15 cellular contexts compared by ENCODE assay signal in genomic region chr17:16878547-16879100, GRCh38.
DNase-seq lines count a peak whose midpoint lies in the region; ATAC-seq and TF ChIP-seq lines count a peak whose summit lies in the region.
"Had no signal": no experiment of that assay in that cellular context is flagged by ENCODE, and none has a peak within 500 bp of the region (broad histone marks: within the 10 kb centered on the region; RNA-seq: fewer than 3 reads in every experiment).

No MANE protein-coding gene starts in this region.

- DNase-seq in activated effector memory CD4-positive, alpha-beta T cell treated with anti-CD3 and anti-CD28 coated beads, Interleukin-2, amount 50 U/mL, for 16 hours = peak; percentile 13
- DNase-seq in activated effector memory CD4-positive, alpha-beta T cell treated with Interleukin-2 at 50 U/mL for 16 hours = no peak
- DNase-seq in endodermal cell (peak; percentile 22), neuronal stem cell (ENCODE audit: low spot score) (no peak), vagina (ENCODE audit: extremely low spot score in 2 of 2) (peak; percentile 34 to 58), MCF 10A (ENCODE audit: unreplicated experiment) (no peak)
- DNase-seq: 8988T; AML-193; Caco-2; CD8-positive, alpha-beta memory T cell; DMS53; GF-D8; GM23248 had no signal

- CTCF ChIA-PET in MCF 10A (lab: Yijun Ruan, JAX) = no interaction called here

- intact Hi-C loops in vagina (cut with DNase I) (no loop called here), MCF 10A (cut with micrococcal nuclease) (no loop called here)

- H3K27ac Mint-ChIP-seq in endodermal cell = no peak overlapping the region
- no peak overlapping the region for H3K27ac Mint-ChIP-seq in MCF 10A (ENCODE audit: low read depth, unreplicated experiment)
- H3K27ac Mint-ChIP-seq: CD8-positive, alpha-beta memory T cell had no signal

- H4K91ac ChIP-seq in neuronal stem cell (ENCODE audit: low read depth, low read length, poor library complexity) = no peak overlapping the region

- ATAC-seq in GM18498 (IDR thresholded peaks at IDR 0.05; ENCODE audit: unreplicated experiment) = no peak

- H3K36me3 Mint-ChIP-seq in endodermal cell (ENCODE audit: low read depth) = no peaks in the 10 kb centered on the region
- peaks cover 10% of the 10 kb centered on the region for H3K36me3 Mint-ChIP-seq in MCF 10A (ENCODE audit: insufficient read depth, unreplicated experiment)
- H3K36me3 Mint-ChIP-seq: CD8-positive, alpha-beta memory T cell had no signal

- H3K4me3 Mint-ChIP-seq in endodermal cell = no peak overlapping the region
- H3K4me3 Mint-ChIP-seq in MCF 10A (ENCODE audit: unreplicated experiment) = no peak overlapping the region
- H3K4me3 Mint-ChIP-seq: CD8-positive, alpha-beta memory T cell had no signal

- H3K4me1 ChIP-seq in endodermal cell (ENCODE audit: control insufficient read depth, insufficient read depth, low read length) (no peaks in the 10 kb centered on the region), neuronal stem cell (ENCODE audit: control insufficient read depth in 2 of 2, insufficient read depth in 1 of 2, low read depth in 1 of 2, low read length in 2 of 2) (no peaks in the 10 kb centered on the region), vagina (no peaks in the 10 kb centered on the region)
- H3K4me1 ChIP-seq: Caco-2 had no signal

- peak overlapping the region; percentile 57 for H3K14ac ChIP-seq in neuronal stem cell (ENCODE audit: low read length)

- H2BK5ac ChIP-seq in neuronal stem cell (ENCODE audit: low read length) = no peak overlapping the region

- H3K4me3 ChIP-seq in endodermal cell (ENCODE audit: low read length) (no peak overlapping the region), neuronal stem cell (ENCODE audit: low read length in 2 of 2) (no peak overlapping the region), vagina (no peak overlapping the region)
- H3K4me3 ChIP-seq: BLaER1, GM23248 had no signal

- H3K9ac ChIP-seq in endodermal cell (ENCODE audit: extremely low read depth, low read length, poor library complexity, severe bottlenecking) (no peak overlapping the region), neuronal stem cell (ENCODE audit: low read depth, low read length, poor library complexity) (no peak overlapping the region)
- H3K9ac ChIP-seq: BLaER1, GM23248 had no signal

- POLR2A ChIA-PET in MCF 10A (lab: Yijun Ruan, JAX) = no interaction called here

- H3K9me3 ChIP-seq in endodermal cell (ENCODE audit: control insufficient read depth, low read length) = peaks cover 9% of the 10 kb centered on the region
- H3K9me3 ChIP-seq in neuronal stem cell (replicated peaks in 1 of 2; ENCODE audit: control insufficient read depth in 2 of 2, insufficient read depth in 1 of 2, low read depth in 1 of 2, low read length in 2 of 2) = peaks cover 0 to 3% of the 10 kb centered on the region in 2 donors
- no peaks in the 10 kb centered on the region for H3K9me3 ChIP-seq in vagina

- BruUV-seq in MCF 10A (replicated peaks; lab: Mats Ljungman, UMichigan) = no TSS peak

- TF ChIP-seq POLR2A in vagina (IDR thresholded peaks at IDR 0.05) = no peak

- no peaks in the 10 kb centered on the region for H3K27me3 ChIP-seq in endodermal cell (ENCODE audit: control insufficient read depth, insufficient read depth, low read length, poor library complexity, severe bottlenecking)
- no peaks in the 10 kb centered on the region for H3K27me3 ChIP-seq in neuronal stem cell (ENCODE audit: control insufficient read depth in 3 of 3, insufficient read depth in 3 of 3, low read depth in 1 of 3, low read length in 3 of 3)
- H3K27me3 ChIP-seq in vagina = no peaks in the 10 kb centered on the region
- H3K27me3 ChIP-seq: BLaER1 had no signal

- H2AFZ ChIP-seq in neuronal stem cell (ENCODE audit: low read length) = no peak overlapping the region
- H2AFZ ChIP-seq: GM23248 had no signal

- H3K18ac ChIP-seq in neuronal stem cell (ENCODE audit: low read length) = no peak overlapping the region

- TF ChIP-seq CTCF in endodermal cell (conservative IDR thresholded peaks at IDR 0.05) (no peak), vagina (IDR thresholded peaks at IDR 0.05) (no peak), MCF 10A (IDR thresholded peaks at IDR 0.05; ENCODE audit: unreplicated experiment) (no peak)

- H3K27ac ChIP-seq in endodermal cell (ENCODE audit: low read depth, low read length) = no peak overlapping the region
- no peak overlapping the region for H3K27ac ChIP-seq in neuronal stem cell (replicated peaks; ENCODE audit: low read length)
- H3K27ac ChIP-seq in vagina = no peak overlapping the region
- H3K27ac ChIP-seq: BLaER1, GM23248 had no signal

- 92 to 93% methylated on average over 7 to 10 of the region's 10 CpGs for WGBS in endodermal cell (ENCODE audit: insufficient coverage in 1 of 2, insufficient read length in 1 of 2), 2 experiments
- WGBS in neuronal stem cell (ENCODE audit: extremely low coverage in 2 of 2, insufficient read length in 2 of 2, insufficient replicate concordance in 1 of 2), 2 donors = no CpG with 5 or more reads among the region's 10 CpGs

- no peak overlapping the region for H2BK15ac ChIP-seq in neuronal stem cell (ENCODE audit: low read length)

- peaks cover 9% of the 10 kb centered on the region for H3K9me3 Mint-ChIP-seq in endodermal cell
- H3K9me3 Mint-ChIP-seq in MCF 10A (ENCODE audit: unreplicated experiment) = no peaks in the 10 kb centered on the region

- no peak overlapping the region for H4K8ac ChIP-seq in neuronal stem cell (ENCODE audit: low read depth, low read length)

- no peaks in the 10 kb centered on the region for H3K79me1 ChIP-seq in neuronal stem cell (ENCODE audit: low read depth, low read length)

- no peaks in the 10 kb centered on the region for H3K4me1 Mint-ChIP-seq in endodermal cell
- peaks cover 5% of the 10 kb centered on the region for H3K4me1 Mint-ChIP-seq in MCF 10A (ENCODE audit: insufficient read depth, unreplicated experiment)
- H3K4me1 Mint-ChIP-seq: CD8-positive, alpha-beta memory T cell had no signal

- H3K4ac ChIP-seq in neuronal stem cell (ENCODE audit: low read length) = no peak overlapping the region

- H3K36me3 ChIP-seq in endodermal cell (ENCODE audit: control insufficient read depth, insufficient read depth, low read length) (no peaks in the 10 kb centered on the region), neuronal stem cell (replicated peaks in 1 of 2; ENCODE audit: control insufficient read depth in 2 of 2, insufficient read depth in 2 of 2, low read length in 2 of 2) (no peaks in the 10 kb centered on the region), vagina (no peaks in the 10 kb centered on the region)
- H3K36me3 ChIP-seq: BLaER1 had no signal

- H3K23ac ChIP-seq in neuronal stem cell (ENCODE audit: low read depth, low read length, poor library complexity) = no peak overlapping the region

- H2AK5ac ChIP-seq in neuronal stem cell (ENCODE audit: low read depth, low read length) = no peak overlapping the region

- no peak overlapping the region for H3K4me2 ChIP-seq in neuronal stem cell (ENCODE audit: insufficient read depth, low read length, poor library complexity, severe bottlenecking)
- H3K4me2 ChIP-seq: BLaER1 had no signal

- H2BK12ac ChIP-seq in neuronal stem cell (ENCODE audit: low read length) = no peak overlapping the region

- H2BK120ac ChIP-seq in neuronal stem cell (ENCODE audit: low read depth, low read length) = no peak overlapping the region

- H3K27me3 Mint-ChIP-seq in endodermal cell (ENCODE audit: insufficient read depth) (no peaks in the 10 kb centered on the region), MCF 10A (ENCODE audit: insufficient read depth, unreplicated experiment) (no peaks in the 10 kb centered on the region)

Comparison
In these comparisons a context has a peak if more than half of its experiments do, and no peak if none do; other contexts are left out.
1. DNase-seq: peak in activated effector memory CD4-positive, alpha-beta T cell treated with anti-CD3 and anti-CD28 coated beads, Interleukin-2, amount 50 U/mL, for 16 hours (single experiment), endodermal cell (single experiment) and vagina (2 of 2); none in activated effector memory CD4-positive, alpha-beta T cell treated with Interleukin-2 at 50 U/mL for 16 hours (single experiment), neuronal stem cell (single experiment) and MCF 10A (single experiment).